ENCODE assay signal across 8 cellular contexts in the genomic region with DNA sequence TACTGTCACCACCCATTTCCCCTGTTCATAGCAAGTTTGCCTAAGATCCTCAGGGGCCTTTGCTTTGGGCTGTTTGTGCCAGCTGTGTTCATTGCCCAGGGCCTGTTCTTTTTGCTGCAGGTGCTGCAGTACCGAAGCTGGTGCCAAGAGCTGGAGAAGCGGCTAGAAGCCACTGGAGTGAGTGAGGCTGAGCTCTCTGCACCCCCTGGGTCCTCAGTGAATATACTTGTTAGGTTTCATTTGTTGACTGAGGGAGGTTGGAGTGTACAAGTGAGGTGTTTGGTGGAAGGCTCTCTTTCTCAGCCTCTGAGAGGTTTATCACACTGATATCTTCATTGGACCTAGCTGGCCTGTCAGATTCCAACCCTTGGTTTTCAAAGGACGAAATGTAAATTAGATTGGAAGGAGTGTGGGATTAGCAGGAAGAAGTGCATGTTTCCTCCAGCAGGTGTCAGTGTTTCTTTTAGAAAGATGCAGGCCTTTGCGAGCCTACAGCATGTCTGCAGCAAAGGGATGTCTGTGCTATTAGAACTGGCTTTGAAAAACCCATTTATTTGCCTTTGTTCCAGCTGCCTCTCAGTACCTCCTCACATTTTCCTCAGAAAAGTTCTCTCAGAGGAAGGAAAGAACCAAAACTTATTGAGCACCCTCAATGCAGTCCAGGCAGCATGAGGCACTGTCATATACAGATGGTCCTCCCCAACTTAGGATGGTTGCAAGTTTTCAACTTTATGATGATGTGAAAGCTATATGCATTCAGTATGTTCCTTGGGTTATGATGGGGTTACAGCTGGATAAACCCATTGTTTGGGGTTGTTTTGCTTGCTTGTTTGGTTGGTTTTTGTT. TPM values are rescaled to one million over a fixed set of nuclear protein-coding genes. Genes with fewer than 3 reads are reported as not detected.
DNase-seq lines count a peak whose midpoint lies in the region; ATAC-seq, FAIRE-seq and TF ChIP-seq lines count a peak whose summit lies in the region.

No MANE protein-coding gene starts in this region.

- CTCF ChIA-PET in CD8-positive, alpha-beta T cell (lab: Charles Lee) = interaction anchor here (0.7 to 5.8 kb wide), 42 partner anchors 9 to 528 kb away, joined by 3 to 54 read pairs (median 4); partner anchors contain the start of genes CEP250, ERGIC3, GDF5 and NFS1
- CTCF ChIA-PET in endothelial cell of umbilical vein (lab: Charles Lee) = interaction anchor here (0.6 to 3.1 kb wide), 15 partner anchors 8 to 236 kb away, joined by 3 to 12 read pairs (median 3); partner anchors contain the start of genes CEP250, NFS1 and ROMO1

- POLR2A ChIA-PET in CD8-positive, alpha-beta T cell (lab: Charles Lee) = interaction anchor here (1.2 to 1.8 kb wide), 4 partner anchors 9 to 421 kb away, joined by 3 to 7 read pairs (median 5); partner anchors contain the start of gene CEP250
- POLR2A ChIA-PET in endothelial cell of umbilical vein (lab: Charles Lee) = interaction anchor here (0.5 kb wide), 1 partner anchor 75 kb away, joined by 3 read pairs; no protein-coding TSS in a partner anchor

- DNase-seq in CD8-positive, alpha-beta T cell = peak; percentile 13 to 62 (median 49)
- DNase-seq in NCI-H748 treated with DMSO at 0.1 percent for 48 hours (lab: John Stamatoyannopoulos, UW) (peak; percentile 51), endothelial cell of umbilical vein (ENCODE audit: low read depth, low spot score) (peak; percentile 79), mucosa of descending colon (peak in 1 of 3 donors; percentile 87), stromal cell of bone marrow (ENCODE audit: low read depth) (peak; percentile 37)
- DNase-seq in activated CD4-positive, alpha-beta T cell treated with anti-CD3 and anti-CD28 coated beads, Interleukin-2, amount 50 U/mL, for 48 hours = peak; percentile 30 to 58

- no peak for TF ChIP-seq POLR2A in endothelial cell of umbilical vein (IDR thresholded peaks at IDR 0.05; ENCODE audit: low read depth, low read length)

- no peak overlapping the region for H3K4me2 ChIP-seq in endothelial cell of umbilical vein (ENCODE audit: insufficient read depth, low read length)

- no peaks in the 10 kb centered on the region for H3K9me3 Mint-ChIP-seq in CD8-positive, alpha-beta T cell

- intact Hi-C loops in CD8-positive, alpha-beta T cell (cut with DNase I, micrococcal nuclease) = loop anchor here (1.0 to 10.0 kb wide), 8 partner anchors 28 to 675 kb away; partner anchors contain the start of genes NFS1 (in 1 of the 2) and ROMO1 (in 1 of the 2)
- intact Hi-C loops in endothelial cell of umbilical vein (cut with micrococcal nuclease) = loop anchor here (1.0 to 5.0 kb wide), 5 partner anchors 49 to 421 kb away; partner anchors contain the start of genes NFS1 and ROMO1
- intact Hi-C loops in mucosa of descending colon (cut with DNase I, micrococcal nuclease) = no loop called here

- H3K9ac ChIP-seq in endothelial cell of umbilical vein (replicated peaks; ENCODE audit: extremely low read depth, insufficient read depth, low read length) = no peak overlapping the region

- no peaks in the 10 kb centered on the region for H3K27me3 Mint-ChIP-seq in CD8-positive, alpha-beta T cell (ENCODE audit: low read depth)

- H3K4me1 Mint-ChIP-seq in CD8-positive, alpha-beta T cell (ENCODE audit: low read depth) = peaks cover 9% of the 10 kb centered on the region

- FAIRE-seq in endothelial cell of umbilical vein (lab: Jason Lieb, UNC) = peak; percentile 86

- peaks cover 13% of the 10 kb centered on the region for H3K36me3 ChIP-seq in CD8-positive, alpha-beta T cell (ENCODE audit: insufficient read depth, low read length)
- H3K36me3 ChIP-seq in endothelial cell of umbilical vein (ENCODE audit: control insufficient read depth in 2 of 2, extremely low read depth in 1 of 2, insufficient read depth in 2 of 2, low read length in 2 of 2) (peaks cover 2 to 10% of the 10 kb centered on the region in 2 experiments), mucosa of descending colon (ENCODE audit: low read depth) (no peaks in the 10 kb centered on the region)

- no peaks in the 10 kb centered on the region for H4K20me1 ChIP-seq in endothelial cell of umbilical vein (replicated peaks; ENCODE audit: control insufficient read depth, extremely low read depth, insufficient read depth, low read length)

- no peaks in the 10 kb centered on the region for H3K9me3 ChIP-seq in CD8-positive, alpha-beta T cell (ENCODE audit: low read length)
- no peaks in the 10 kb centered on the region for H3K9me3 ChIP-seq in endothelial cell of umbilical vein (replicated peaks; ENCODE audit: control insufficient read depth, insufficient read depth, low read length)
- H3K9me3 ChIP-seq in mucosa of descending colon = no peaks in the 10 kb centered on the region

- H3K9me1 ChIP-seq in endothelial cell of umbilical vein (replicated peaks; ENCODE audit: control insufficient read depth, extremely low read depth, insufficient read depth, low read length) = no peaks in the 10 kb centered on the region

- no peak overlapping the region for H2AFZ ChIP-seq in endothelial cell of umbilical vein (ENCODE audit: low read depth, low read length)

- no peaks in the 10 kb centered on the region for H3K27me3 ChIP-seq in CD8-positive, alpha-beta T cell (ENCODE audit: insufficient read depth, low read length)
- no peaks in the 10 kb centered on the region for H3K27me3 ChIP-seq in endothelial cell of umbilical vein (ENCODE audit: control insufficient read depth in 2 of 2, insufficient read depth in 2 of 2, low read length in 2 of 2)

- ATAC-seq in CD8-positive, alpha-beta T cell = peak; percentile 94
- ATAC-seq in HG02759 (IDR thresholded peaks at IDR 0.05; ENCODE audit: unreplicated experiment) (peak; percentile 47), mucosa of descending colon (peak; percentile 91), HG03025 (IDR thresholded peaks at IDR 0.05; ENCODE audit: low FRiP score, unreplicated experiment) (no peak)

- H3K36me3 Mint-ChIP-seq in CD8-positive, alpha-beta T cell = peaks cover 50% of the 10 kb centered on the region

- dilution Hi-C loops in endothelial cell of umbilical vein (cut with MboI; ENCODE audit: extremely low pct_ligation_motif_present, low sequenced_read_pairs) = no loop called here

- no peak overlapping the region for H3K27ac Mint-ChIP-seq in CD8-positive, alpha-beta T cell

- no peak overlapping the region for H3K4me3 ChIP-seq in CD8-positive, alpha-beta T cell (ENCODE audit: low read depth, low read length)
- no peak overlapping the region for H3K4me3 ChIP-seq in endothelial cell of umbilical vein (replicated peaks in 1 of 3; ENCODE audit: insufficient read depth in 1 of 3, low read depth in 1 of 3, low read length in 3 of 3)
- H3K4me3 ChIP-seq in mucosa of descending colon = no peak overlapping the region

- no peaks in the 10 kb centered on the region for H3K79me2 ChIP-seq in endothelial cell of umbilical vein (ENCODE audit: control insufficient read depth, insufficient read depth, low read length)

- peaks cover 3% of the 10 kb centered on the region for H3K4me1 ChIP-seq in CD8-positive, alpha-beta T cell (ENCODE audit: insufficient read depth, low read length)
- H3K4me1 ChIP-seq in endothelial cell of umbilical vein (ENCODE audit: control insufficient read depth, extremely low read depth, insufficient read depth, low read length) (peaks cover 32% of the 10 kb centered on the region), mucosa of descending colon (ENCODE audit: low read depth) (no peaks in the 10 kb centered on the region)

- no TSS peak for BruUV-seq in endothelial cell of umbilical vein (replicated peaks; lab: Mats Ljungman, UMichigan)

- H3K27ac ChIP-seq in CD8-positive, alpha-beta T cell (ENCODE audit: low read depth, low read length) = no peak overlapping the region
- no peak overlapping the region for H3K27ac ChIP-seq in endothelial cell of umbilical vein (ENCODE audit: insufficient read depth, low read depth, low read length)

- TF ChIP-seq CTCF in CD8-positive, alpha-beta T cell (IDR thresholded peaks at IDR 0.05) = peak; percentile 86
- TF ChIP-seq CTCF in endothelial cell of umbilical vein (IDR thresholded peaks at IDR 0.05; ENCODE audit: extremely low read depth in 1 of 2, insufficient read depth in 1 of 2, low read depth in 1 of 2, low read length in 2 of 2) (peak; percentile 70 to 76), mucosa of descending colon (IDR thresholded peaks at IDR 0.05) (peak; percentile 60)

- no peak overlapping the region for H3K4me3 Mint-ChIP-seq in CD8-positive, alpha-beta T cell

RNA-seq across cellular contexts. Expression of gene CEP250, which starts 8.3 kb away (rescaled TPM):
- 10 to 100 TPM; 33.4 to 34.4 TPM for total RNA-seq in CD8-positive, alpha-beta T cell
- total RNA-seq in endothelial cell of umbilical vein (42.0 and 58.9 TPM in 2 replicates), mucosa of descending colon (10 to 100 TPM; 18.1 to 37.8 (median 27.3) TPM)
- polyA plus RNA-seq in endothelial cell of umbilical vein = 3.2 and 5.3 TPM in 2 replicates
- polyA plus RNA-seq in endothelial cell of umbilical vein (2011; cell fraction: cytosol; rRNA removed) = 10.9 and 11.7 TPM in 2 replicates
- 36.9 and 43.3 TPM in 2 replicates for polyA plus RNA-seq in endothelial cell of umbilical vein (2011; cell fraction: nucleus; rRNA removed)
- 23.7 and 31.8 TPM in 2 replicates for polyA plus RNA-seq in endothelial cell of umbilical vein (2012)
- 18.7 and 21.7 TPM in 2 replicates for polyA minus RNA-seq in endothelial cell of umbilical vein
- polyA minus RNA-seq in endothelial cell of umbilical vein (2011; cell fraction: cytosol; rRNA and poly(A)+ RNA removed) = 13.5 TPM
- 19.2 and 19.6 TPM in 2 replicates for polyA minus RNA-seq in endothelial cell of umbilical vein (2011; cell fraction: nucleus; rRNA and poly(A)+ RNA removed)

RNA-seq across cellular contexts. Expression of gene GDF5, which starts 25.6 kb away (rescaled TPM):
- total RNA-seq in CD8-positive, alpha-beta T cell = not detected
- total RNA-seq in endothelial cell of umbilical vein (0.18 TPM in 1 of 2 replicates, not detected in the other), mucosa of descending colon (1 to 10 TPM in 1 of 3 donors, under 1 TPM in 1, not detected in 1; 0.24 to 2.3 TPM)
- 0.14 and 0.21 TPM in 2 replicates for polyA plus RNA-seq in endothelial cell of umbilical vein
- 0.10 and 0.13 TPM in 2 replicates for polyA plus RNA-seq in endothelial cell of umbilical vein (2011; cell fraction: cytosol; rRNA removed)
- polyA plus RNA-seq in endothelial cell of umbilical vein (2011; cell fraction: nucleus; rRNA removed) = 0.10 TPM in 1 of 2 replicates, not detected in the other
- polyA plus RNA-seq in endothelial cell of umbilical vein (2012) = 0.09 TPM in 1 of 2 replicates, not detected in the other
- polyA minus RNA-seq in endothelial cell of umbilical vein = 0.13 and 0.92 TPM in 2 replicates
- polyA minus RNA-seq in endothelial cell of umbilical vein (2011; cell fraction: cytosol; rRNA and poly(A)+ RNA removed) = not detected
- not detected in 2 replicates for polyA minus RNA-seq in endothelial cell of umbilical vein (2011; cell fraction: nucleus; rRNA and poly(A)+ RNA removed)

RNA-seq across cellular contexts. Expression of gene UQCC1, which starts 51.9 kb away (rescaled TPM):
- 10 to 100 TPM; 14.4 to 18.9 TPM for total RNA-seq in CD8-positive, alpha-beta T cell
- total RNA-seq in endothelial cell of umbilical vein = 31.5 and 48.4 TPM in 2 replicates
- polyA plus RNA-seq in endothelial cell of umbilical vein = 20.0 and 21.6 TPM in 2 replicates
- 18.4 and 20.4 TPM in 2 replicates for polyA plus RNA-seq in endothelial cell of umbilical vein (2011; cell fraction: cytosol; rRNA removed)
- polyA plus RNA-seq in endothelial cell of umbilical vein (2011; cell fraction: nucleus; rRNA removed) = 76.3 and 86.5 TPM in 2 replicates
- polyA plus RNA-seq in endothelial cell of umbilical vein (2012) = 24.9 and 33.9 TPM in 2 replicates
- polyA minus RNA-seq in endothelial cell of umbilical vein = 42.0 and 57.5 TPM in 2 replicates
- polyA minus RNA-seq in endothelial cell of umbilical vein (2011; cell fraction: cytosol; rRNA and poly(A)+ RNA removed) = 10.2 TPM
- polyA minus RNA-seq in endothelial cell of umbilical vein (2011; cell fraction: nucleus; rRNA and poly(A)+ RNA removed) = 45.4 and 58.9 TPM in 2 replicates
- 10 to 100 TPM; 43.7 to 88.4 (median 67.9) TPM for total RNA-seq in mucosa of descending colon

Comparison
In these comparisons a context has a peak if more than half of its experiments do, and no peak if none do; other contexts are left out.
1. intact Hi-C loops: an anchor here in CD8-positive, alpha-beta T cell (1.0 to 10.0 kb wide) and endothelial cell of umbilical vein (1.0 to 5.0 kb wide); none called in mucosa of descending colon.